Comparison of ENCODE assay signal across 8 cellular contexts in genomic region chr16:84548971-84549844, GRCh38. TPM values are rescaled to one million over a fixed set of nuclear protein-coding genes. Genes with fewer than 3 reads are reported as not detected.
A peak's percentile ranks its signal among the peaks of the same experiment; 100 is the strongest.
DNase-seq lines count a peak whose midpoint lies in the region; ATAC-seq and TF ChIP-seq lines count a peak whose summit lies in the region.

No MANE protein-coding gene starts in this region.

- peaks cover 14% of the 10 kb centered on the region for H3K4me1 ChIP-seq in DOHH2 (ENCODE audit: control insufficient read depth, low read length)

- peak; percentile 40 for ATAC-seq in sciatic nerve
- no peak for ATAC-seq in HG03354 (IDR thresholded peaks at IDR 0.05; ENCODE audit: poor library complexity, severe bottlenecking, unreplicated experiment)

- no peak overlapping the region for H3K27ac ChIP-seq in DOHH2 (ENCODE audit: low read depth, low read length)

- intact Hi-C loops in sciatic nerve (cut with DNase I): no loop called here

- no peaks in the 10 kb centered on the region for H3F3A ChIP-seq in DOHH2 (ENCODE audit: control insufficient read depth, insufficient read depth)

- no peaks in the 10 kb centered on the region for H4K20me1 ChIP-seq in DOHH2 (ENCODE audit: control insufficient read depth, insufficient read depth, low read depth, low read length)

- H3K9me2 ChIP-seq in DOHH2 (replicated peaks; ENCODE audit: control insufficient read depth, low read length): no peaks in the 10 kb centered on the region

- no peak for TF ChIP-seq CTCF in DOHH2 (IDR thresholded peaks at IDR 0.05; ENCODE audit: low read depth, low read length, poor library complexity, severe bottlenecking)

- H3K79me2 ChIP-seq in DOHH2 (ENCODE audit: control insufficient read depth, low read length): no peaks in the 10 kb centered on the region

- peak overlapping the region; percentile 37 for H3K4me3 ChIP-seq in DOHH2 (ENCODE audit: low read length)

- DNase-seq in activated CD4-positive, CD25-positive, alpha-beta regulatory T cell treated with anti-CD3 and anti-CD28 coated beads, Interleukin-2, amount 50 U/mL, for 72 hours: peak; percentile 60
- DNase-seq in dermis microvascular lymphatic vessel endothelial cell (ENCODE audit: low read depth in 2 of 2) (peak; percentile 87 to 94), sciatic nerve (ENCODE audit: low spot score) (no peak), putamen (ENCODE audit: low spot score) (no peak), SIG-M5 treated with dmso at 0.1 percent for 504 hours (lab: John Stamatoyannopoulos, UW; ENCODE audit: unreplicated experiment) (no peak), GM19238 (ENCODE audit: insufficient read length, low spot score) (no peak)

- no peaks in the 10 kb centered on the region for H3K36me3 ChIP-seq in DOHH2 (ENCODE audit: control insufficient read depth, low read length)

- peaks cover 8% of the 10 kb centered on the region for H3K27me3 ChIP-seq in DOHH2 (ENCODE audit: control insufficient read depth, low read length)

- H3K4me2 ChIP-seq in DOHH2 (ENCODE audit: low read length): peak overlapping the region; percentile 57

- no peaks in the 10 kb centered on the region for H3K9me3 ChIP-seq in DOHH2 (ENCODE audit: control insufficient read depth, insufficient read depth, low read length)

RNA-seq across cellular contexts. Expression of gene MEAK7, which starts 44.7 kb away (rescaled TPM):
- total RNA-seq in dermis microvascular lymphatic vessel endothelial cell (10.8 and 12.4 TPM in 2 replicates), sciatic nerve (21.8 TPM)

Comparison
In these comparisons a context has a peak if more than half of its experiments do, and no peak if none do; other contexts are left out.
1. DNase-seq: peak in activated CD4-positive, CD25-positive, alpha-beta regulatory T cell treated with anti-CD3 and anti-CD28 coated beads, Interleukin-2, amount 50 U/mL, for 72 hours (single experiment) and dermis microvascular lymphatic vessel endothelial cell (2 of 2); none in sciatic nerve (single experiment), putamen (single experiment), SIG-M5 treated with dmso at 0.1 percent for 504 hours (single experiment) and GM19238 (single experiment).